In genomic region chr11:124896821-124897391, GRCh38 we compare ENCODE assay signal across 14 cellular contexts. TPM values are rescaled to one million over a fixed set of nuclear protein-coding genes. Genes with fewer than 3 reads are reported as not detected.
DNase-seq lines count a peak whose midpoint lies in the region; ATAC-seq and TF ChIP-seq lines count a peak whose summit lies in the region.
"Had no signal": no experiment of that assay in that cellular context is flagged by ENCODE, and none has a peak within 500 bp of the region (broad histone marks: within the 10 kb centered on the region; RNA-seq: fewer than 3 reads in every experiment).

No MANE protein-coding gene starts in this region.

- H3K9me3 ChIP-seq in AG04450 (ENCODE audit: control insufficient read depth, insufficient read depth, low read length) (no peaks in the 10 kb centered on the region; the same call in 1 of the 2 replicates), psoas muscle (no peaks in the 10 kb centered on the region)

- no peaks in the 10 kb centered on the region for H3K4me1 ChIP-seq in psoas muscle

- no peak overlapping the region for H3K4me3 ChIP-seq in AG04450 (ENCODE audit: low read depth, low read length)
- peak overlapping the region; percentile 57 for H3K4me3 ChIP-seq in psoas muscle
- H3K4me3 ChIP-seq: GM23338 had no signal

- H3K27ac Mint-ChIP-seq in brain (peak overlapping the region; percentile 7 to 62 (median 26)), nephron progenitor cell (no peak overlapping the region)
- H3K27ac Mint-ChIP-seq in activated naive CD4-positive, alpha-beta T cell treated with anti-CD3 and anti-CD28 coated beads for 36 hours, result no peak overlapping the region
- H3K27ac Mint-ChIP-seq: activated naive CD4-positive, alpha-beta T cell treated with anti-CD3 and anti-CD28 coated beads, Interleukin-2, amount 50 U/mL, for 24 hours; GM23338; stimulated activated memory B cell treated with anti-CD40 and anti-IgM and Interleukin-4, amounts not matched to agents 10 μg/mL and 1 μg/mL and 100 μg/mL, for 72 hours had no signal

- peaks cover 0 to 3% (median 0%) of the 10 kb centered on the region in 5 experiments for H3K9me3 Mint-ChIP-seq in brain
- no peaks in the 10 kb centered on the region for H3K9me3 Mint-ChIP-seq in nephron progenitor cell
- no peaks in the 10 kb centered on the region for H3K9me3 Mint-ChIP-seq in activated naive CD4-positive, alpha-beta T cell treated with anti-CD3 and anti-CD28 coated beads for 36 hours
- H3K9me3 Mint-ChIP-seq: activated naive CD4-positive, alpha-beta T cell treated with anti-CD3 and anti-CD28 coated beads, Interleukin-2, amount 50 U/mL, for 24 hours; GM23338; stimulated activated memory B cell treated with anti-CD40 and anti-IgM and Interleukin-4, amounts not matched to agents 10 μg/mL and 1 μg/mL and 100 μg/mL, for 72 hours had no signal

- CTCF ChIA-PET in AG04450 (lab: Charles Lee), result interaction anchor here (0.6 to 3.8 kb wide), 3 partner anchors 17 to 29 kb away, joined by 3 to 35 read pairs (median 5); no protein-coding TSS in a partner anchor
- CTCF ChIA-PET in activated naive CD4-positive, alpha-beta T cell treated with anti-CD3 and anti-CD28 coated beads for 36 hours (lab: Charles Lee), result no interaction called here

- peaks cover 22% of the 10 kb centered on the region for H3K27me3 Mint-ChIP-seq in brain
- H3K27me3 Mint-ChIP-seq in nephron progenitor cell (ENCODE audit: low read depth, poor library complexity), result peaks cover 36% of the 10 kb centered on the region
- peaks cover 7% of the 10 kb centered on the region for H3K27me3 Mint-ChIP-seq in activated naive CD4-positive, alpha-beta T cell treated with anti-CD3 and anti-CD28 coated beads for 36 hours (ENCODE audit: low read depth)

- WGBS in psoas muscle, 3 donors, result 24 to 47% (median 31%) methylated on average over 7 to 9 of the region's 9 CpGs

- H3K36me3 ChIP-seq in psoas muscle (ENCODE audit: insufficient read depth in 1 of 2, low read depth in 1 of 2), result peaks cover 0 to 5% of the 10 kb centered on the region in 2 donors

- ATAC-seq in left ventricle myocardium superior (peak; percentile 44), psoas muscle (peak in 3 of 4 donors; percentile 28 to 43 (median 40))
- ATAC-seq: GM23338; stimulated activated memory B cell treated with anti-CD40 and anti-IgM and Interleukin-4, amounts not matched to agents 10 μg/mL and 1 μg/mL and 100 μg/mL, for 72 hours had no signal

- intact Hi-C loops in left ventricle myocardium superior (cut with micrococcal nuclease), result no loop called here
- intact Hi-C loops in psoas muscle (cut with DNase I), result no loop called here
- intact Hi-C loops in activated naive CD4-positive, alpha-beta T cell treated with anti-CD3 and anti-CD28 coated beads for 36 hours (cut with micrococcal nuclease), result no loop called here

- H3K36me3 Mint-ChIP-seq in brain, result no peaks in the 10 kb centered on the region
- no peaks in the 10 kb centered on the region for H3K36me3 Mint-ChIP-seq in nephron progenitor cell (ENCODE audit: low read depth)
- H3K36me3 Mint-ChIP-seq in activated naive CD4-positive, alpha-beta T cell treated with anti-CD3 and anti-CD28 coated beads for 36 hours (ENCODE audit: low read depth), result no peaks in the 10 kb centered on the region
- H3K36me3 Mint-ChIP-seq: activated naive CD4-positive, alpha-beta T cell treated with anti-CD3 and anti-CD28 coated beads, Interleukin-2, amount 50 U/mL, for 24 hours; stimulated activated memory B cell treated with anti-CD40 and anti-IgM and Interleukin-4, amounts not matched to agents 10 μg/mL and 1 μg/mL and 100 μg/mL, for 72 hours had no signal

- no peak for TF ChIP-seq CTCF in AG04450 (IDR thresholded peaks at IDR 0.05; ENCODE audit: low read depth, low read length)
- no peak for TF ChIP-seq CTCF in brain (conservative IDR thresholded peaks at IDR 0.05)
- TF ChIP-seq CTCF in psoas muscle (IDR thresholded peaks at IDR 0.05), result no peak
- no peak for TF ChIP-seq CTCF in nephron progenitor cell (IDR thresholded peaks at IDR 0.05)

- H3K4me1 Mint-ChIP-seq in brain, result peaks cover 29% of the 10 kb centered on the region
- H3K4me1 Mint-ChIP-seq in nephron progenitor cell, result peaks cover 42% of the 10 kb centered on the region
- peaks cover 8% of the 10 kb centered on the region for H3K4me1 Mint-ChIP-seq in activated naive CD4-positive, alpha-beta T cell treated with anti-CD3 and anti-CD28 coated beads for 36 hours (ENCODE audit: low read depth)
- H3K4me1 Mint-ChIP-seq: stimulated activated memory B cell treated with anti-CD40 and anti-IgM and Interleukin-4, amounts not matched to agents 10 μg/mL and 1 μg/mL and 100 μg/mL, for 72 hours had no signal

- H3K4me3 Mint-ChIP-seq in brain, result no peak overlapping the region
- no peak overlapping the region for H3K4me3 Mint-ChIP-seq in nephron progenitor cell
- H3K4me3 Mint-ChIP-seq in activated naive CD4-positive, alpha-beta T cell treated with anti-CD3 and anti-CD28 coated beads for 36 hours, result no peak overlapping the region
- H3K4me3 Mint-ChIP-seq: activated naive CD4-positive, alpha-beta T cell treated with anti-CD3 and anti-CD28 coated beads, Interleukin-2, amount 50 U/mL, for 24 hours; GM23338; stimulated activated memory B cell treated with anti-CD40 and anti-IgM and Interleukin-4, amounts not matched to agents 10 μg/mL and 1 μg/mL and 100 μg/mL, for 72 hours had no signal

- H3K27ac ChIP-seq in AG04450 (ENCODE audit: low read depth, low read length) (peak overlapping the region; percentile 21), psoas muscle (peak overlapping the region; percentile 68)

- DNase-seq in AG04450 (ENCODE audit: low read depth, low spot score) (no peak), left ventricle myocardium superior (no peak), psoas muscle (peak; percentile 58 to 80), nephron progenitor cell (no peak), DMS53 treated with DMSO at 0.1 percent for 48 hours (lab: John Stamatoyannopoulos, UW; ENCODE audit: unreplicated experiment) (no peak), NCI-H187 (lab: John Stamatoyannopoulos, UW) (no peak)
- no peak for DNase-seq in activated naive CD4-positive, alpha-beta T cell treated with anti-CD3 and anti-CD28 coated beads for 36 hours
- DNase-seq: activated CD4-positive, alpha-beta T cell treated with anti-CD3 and anti-CD28 coated beads for 1 hour; SHP77 had no signal

- H3K27me3 ChIP-seq in AG04450 (ENCODE audit: control insufficient read depth, insufficient read depth, low read length), result no peaks in the 10 kb centered on the region
- H3K27me3 ChIP-seq in psoas muscle (ENCODE audit: insufficient read depth in 3 of 3, low read length in 2 of 3), result peaks cover 0 to 20% (median 4%) of the 10 kb centered on the region in 3 donors

- POLR2A ChIA-PET in AG04450 (lab: Yijun Ruan, JAX), result interaction anchor here (0.7 to 2.1 kb wide), 3 partner anchors 20 to 240 kb away, joined by 3 to 12 read pairs (median 11); partner anchors contain the start of gene CCDC15

RNA-seq across cellular contexts. Expression of gene ROBO4, which starts 0.8 kb away (rescaled TPM):
- 0.30 and 0.40 TPM in 2 replicates for polyA plus RNA-seq in AG04450 (2011; rRNA removed)
- 0.78 and 0.92 TPM in 2 replicates for polyA minus RNA-seq in AG04450 (2011; rRNA and poly(A)+ RNA removed)
- polyA plus RNA-seq in brain (ENCODE audit: insufficient read depth, low read depth, low replicate concordance), result 7.4 TPM
- 27.6 TPM for total RNA-seq in left ventricle myocardium superior
- total RNA-seq in psoas muscle, result 10 to 100 TPM; 14.9 to 17.5 (median 16.1) TPM
- 10 to 100 TPM in 1 of 3 donors, 1 to 10 TPM in 2; 5.4 to 10.2 (median 8.4) TPM for polyA plus RNA-seq in psoas muscle
- total RNA-seq in activated naive CD4-positive, alpha-beta T cell treated with anti-CD3 and anti-CD28 coated beads for 36 hours, result not detected
- total RNA-seq: GM23338 had no signal
- polyA plus RNA-seq: GM23338 had no signal

RNA-seq across cellular contexts. Expression of gene HEPN1, which starts 22.1 kb away (rescaled TPM):
- polyA plus RNA-seq in AG04450 (2011; rRNA removed) (0.06 TPM in 1 of 2 replicates, not detected in the other), brain (ENCODE audit: insufficient read depth, low read depth, low replicate concordance) (not detected), psoas muscle (under 1 TPM in 2 of 3 donors, not detected in 1; 0.01 to 0.04 TPM)
- polyA minus RNA-seq in AG04450 (2011; rRNA and poly(A)+ RNA removed), result 0.23 and 0.52 TPM in 2 replicates
- total RNA-seq in left ventricle myocardium superior (not detected), psoas muscle (not detected)
- total RNA-seq in activated naive CD4-positive, alpha-beta T cell treated with anti-CD3 and anti-CD28 coated beads for 36 hours, result not detected
- total RNA-seq: GM23338, kidney epithelial cell had no signal
- polyA plus RNA-seq: GM23338 had no signal

RNA-seq across cellular contexts. Expression of gene ROBO3, which starts 31.7 kb away (rescaled TPM):
- polyA plus RNA-seq in AG04450 (2011; rRNA removed) (28.9 and 38.7 TPM in 2 replicates), brain (ENCODE audit: insufficient read depth, low read depth, low replicate concordance) (7.5 TPM), psoas muscle (1 to 10 TPM; 2.9 to 3.6 (median 3.3) TPM)
- 14.9 and 22.3 TPM in 2 replicates for polyA minus RNA-seq in AG04450 (2011; rRNA and poly(A)+ RNA removed)
- total RNA-seq in left ventricle myocardium superior (4.5 TPM), psoas muscle (1 to 10 TPM; 1.7 to 3.2 (median 2.3) TPM)
- total RNA-seq in activated naive CD4-positive, alpha-beta T cell treated with anti-CD3 and anti-CD28 coated beads for 36 hours, result 10 to 100 TPM; 24.2 to 24.5 TPM

RNA-seq across cellular contexts. Expression of gene HEPACAM, which starts 38.9 kb away (rescaled TPM):
- polyA plus RNA-seq in AG04450 (2011; rRNA removed) (0.05 and 0.10 TPM in 2 replicates), brain (ENCODE audit: insufficient read depth, low read depth, low replicate concordance) (66.5 TPM), psoas muscle (under 1 TPM; 0.05 to 0.25 (median 0.08) TPM)
- polyA minus RNA-seq in AG04450 (2011; rRNA and poly(A)+ RNA removed), result 0.65 and 1.1 TPM in 2 replicates
- total RNA-seq in left ventricle myocardium superior (0.62 TPM), psoas muscle (under 1 TPM in 2 of 4 donors, not detected in 2; 0.06 to 0.07 TPM)
- total RNA-seq in activated naive CD4-positive, alpha-beta T cell treated with anti-CD3 and anti-CD28 coated beads for 36 hours, result not detected
- polyA plus RNA-seq: GM23338 had no signal

RNA-seq across cellular contexts. Expression of gene CCDC15, which starts 57.1 kb away (rescaled TPM):
- polyA plus RNA-seq in AG04450 (2011; rRNA removed) (0.73 and 1.1 TPM in 2 replicates), brain (ENCODE audit: insufficient read depth, low read depth, low replicate concordance) (2.3 TPM), psoas muscle (under 1 TPM; 0.03 to 0.29 (median 0.10) TPM)
- 0.60 and 1.5 TPM in 2 replicates for polyA minus RNA-seq in AG04450 (2011; rRNA and poly(A)+ RNA removed)
- total RNA-seq in left ventricle myocardium superior (0.25 TPM), psoas muscle (under 1 TPM; 0.07 to 0.42 (median 0.25) TPM)
- 1 to 10 TPM; 6.1 to 7.3 TPM for total RNA-seq in activated naive CD4-positive, alpha-beta T cell treated with anti-CD3 and anti-CD28 coated beads for 36 hours

Comparison
In these comparisons a context has a peak if more than half of its experiments do, and no peak if none do; other contexts are left out.
1. DNase-seq: peak in psoas muscle (2 of 2); none in AG04450 (single experiment), left ventricle myocardium superior (single experiment), nephron progenitor cell (single experiment), DMS53 treated with DMSO at 0.1 percent for 48 hours (single experiment), activated naive CD4-positive, alpha-beta T cell treated with anti-CD3 and anti-CD28 coated beads for 36 hours (single experiment) and NCI-H187 (0 of 2).
2. H3K27ac Mint-ChIP-seq: peak in brain (5 of 5); none in nephron progenitor cell (single experiment) and activated naive CD4-positive, alpha-beta T cell treated with anti-CD3 and anti-CD28 coated beads for 36 hours (single experiment).
3. RNA of gene ROBO4, which starts 0.8 kb away (total RNA-seq): 27.6 TPM in left ventricle myocardium superior (single experiment) and 14.9 to 17.5 TPM in psoas muscle; not detected in activated naive CD4-positive, alpha-beta T cell treated with anti-CD3 and anti-CD28 coated beads for 36 hours; every median in the first group is over 10 times any median in the second.